In the genomic region with DNA sequence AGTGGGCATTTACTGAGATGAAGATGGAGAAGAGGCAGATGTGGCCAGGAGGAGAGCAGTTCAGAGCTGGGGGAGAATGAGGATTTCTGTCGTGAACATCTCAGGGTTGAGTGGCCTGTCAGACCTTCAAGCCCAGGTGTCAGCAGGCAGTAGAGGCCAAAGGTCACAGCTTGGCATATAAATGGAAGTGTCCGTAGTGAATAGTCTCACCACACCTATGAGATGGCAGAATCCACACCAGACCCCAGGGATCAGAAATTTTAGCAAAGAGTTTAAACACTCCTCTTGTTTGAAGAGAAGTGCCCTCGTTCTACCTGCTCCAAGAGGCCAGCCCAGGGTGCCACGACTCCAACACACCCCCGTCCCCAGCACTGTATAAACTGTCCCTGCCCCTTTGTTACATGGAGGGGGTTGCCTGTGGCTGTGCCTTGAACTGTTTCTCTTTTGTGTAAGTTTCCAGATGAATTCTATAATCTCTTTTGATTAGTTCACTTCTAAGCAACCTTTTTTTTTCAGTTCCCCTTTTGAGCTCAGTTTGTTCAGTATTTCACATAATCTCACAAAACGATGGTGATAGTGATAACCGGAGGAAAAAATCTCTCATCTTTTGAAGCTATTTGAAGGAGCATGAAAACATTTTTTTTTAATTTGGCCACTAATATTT, we compare ENCODE assay signal across 1 cellular context.
TF ChIP-seq lines count a peak whose summit lies in the region.

No MANE protein-coding gene starts in this region.

TF ChIP-seq in GM12878, 131 proteins besides CTCF, POLR2A, EP300 and RAD21 (continued from another document and continues in another):
- TF ChIP-seq SIX5 (IDR thresholded peaks at IDR 0.05; ENCODE audit: low read depth, low read length, severe bottlenecking) (no peak), SIN3A (IDR thresholded peaks at IDR 0.05; ENCODE audit: low read depth, low read length) (no peak), KDM1A (IDR thresholded peaks at IDR 0.05; ENCODE audit: borderline replicate concordance) (no peak), EED (IDR thresholded peaks at IDR 0.05; ENCODE audit: low read depth) (0 out of 2 replicates have a peak, but pooled peaks have one; percentile 34), FOXM1 (IDR thresholded peaks at IDR 0.05; ENCODE audit: low read depth, low read length) (peak; percentile 41; the same call in 1 of the 2 replicates), SMAD5 (IDR thresholded peaks at IDR 0.05; ENCODE audit: low read depth) (no peak), TBL1XR1 (IDR thresholded peaks at IDR 0.05; ENCODE audit: low read depth, low read length) (no peak), IKZF1 (conservative IDR thresholded peaks at IDR 0.05) (peak; percentile 54; the same call in 1 of the 2 replicates), CREB1 (IDR thresholded peaks at IDR 0.05; ENCODE audit: low read depth) (no peak), ESRRA (IDR thresholded peaks at IDR 0.05; ENCODE audit: low read length) (no peak), RB1 (IDR thresholded peaks at IDR 0.05; ENCODE audit: borderline replicate concordance) (no peak)
- TF ChIP-seq, protein P1, sequence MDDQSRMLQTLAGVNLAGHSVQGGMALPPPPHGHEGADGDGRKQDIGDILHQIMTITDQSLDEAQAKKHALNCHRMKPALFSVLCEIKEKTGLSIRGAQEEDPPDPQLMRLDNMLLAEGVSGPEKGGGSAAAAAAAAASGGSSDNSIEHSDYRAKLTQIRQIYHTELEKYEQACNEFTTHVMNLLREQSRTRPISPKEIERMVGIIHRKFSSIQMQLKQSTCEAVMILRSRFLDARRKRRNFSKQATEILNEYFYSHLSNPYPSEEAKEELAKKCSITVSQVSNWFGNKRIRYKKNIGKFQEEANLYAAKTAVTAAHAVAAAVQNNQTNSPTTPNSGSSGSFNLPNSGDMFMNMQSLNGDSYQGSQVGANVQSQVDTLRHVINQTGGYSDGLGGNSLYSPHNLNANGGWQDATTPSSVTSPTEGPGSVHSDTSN (IDR thresholded peaks at IDR 0.05; ENCODE audit: insufficient replicate concordance, low read depth, low read length), result no peak
- TF ChIP-seq, protein P2, sequence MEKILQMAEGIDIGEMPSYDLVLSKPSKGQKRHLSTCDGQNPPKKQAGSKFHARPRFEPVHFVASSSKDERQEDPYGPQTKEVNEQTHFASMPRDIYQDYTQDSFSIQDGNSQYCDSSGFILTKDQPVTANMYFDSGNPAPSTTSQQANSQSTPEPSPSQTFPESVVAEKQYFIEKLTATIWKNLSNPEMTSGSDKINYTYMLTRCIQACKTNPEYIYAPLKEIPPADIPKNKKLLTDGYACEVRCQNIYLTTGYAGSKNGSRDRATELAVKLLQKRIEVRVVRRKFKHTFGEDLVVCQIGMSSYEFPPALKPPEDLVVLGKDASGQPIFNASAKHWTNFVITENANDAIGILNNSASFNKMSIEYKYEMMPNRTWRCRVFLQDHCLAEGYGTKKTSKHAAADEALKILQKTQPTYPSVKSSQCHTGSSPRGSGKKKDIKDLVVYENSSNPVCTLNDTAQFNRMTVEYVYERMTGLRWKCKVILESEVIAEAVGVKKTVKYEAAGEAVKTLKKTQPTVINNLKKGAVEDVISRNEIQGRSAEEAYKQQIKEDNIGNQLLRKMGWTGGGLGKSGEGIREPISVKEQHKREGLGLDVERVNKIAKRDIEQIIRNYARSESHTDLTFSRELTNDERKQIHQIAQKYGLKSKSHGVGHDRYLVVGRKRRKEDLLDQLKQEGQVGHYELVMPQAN (conservative IDR thresholded peaks at IDR 0.05), result no peak
- TF ChIP-seq, protein P3, sequence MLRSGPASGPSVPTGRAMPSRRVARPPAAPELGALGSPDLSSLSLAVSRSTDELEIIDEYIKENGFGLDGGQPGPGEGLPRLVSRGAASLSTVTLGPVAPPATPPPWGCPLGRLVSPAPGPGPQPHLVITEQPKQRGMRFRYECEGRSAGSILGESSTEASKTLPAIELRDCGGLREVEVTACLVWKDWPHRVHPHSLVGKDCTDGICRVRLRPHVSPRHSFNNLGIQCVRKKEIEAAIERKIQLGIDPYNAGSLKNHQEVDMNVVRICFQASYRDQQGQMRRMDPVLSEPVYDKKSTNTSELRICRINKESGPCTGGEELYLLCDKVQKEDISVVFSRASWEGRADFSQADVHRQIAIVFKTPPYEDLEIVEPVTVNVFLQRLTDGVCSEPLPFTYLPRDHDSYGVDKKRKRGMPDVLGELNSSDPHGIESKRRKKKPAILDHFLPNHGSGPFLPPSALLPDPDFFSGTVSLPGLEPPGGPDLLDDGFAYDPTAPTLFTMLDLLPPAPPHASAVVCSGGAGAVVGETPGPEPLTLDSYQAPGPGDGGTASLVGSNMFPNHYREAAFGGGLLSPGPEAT (IDR thresholded peaks at IDR 0.05; ENCODE audit: low read depth), result peak; percentile 69; the same call in 1 of the 2 replicates
- TF ChIP-seq, protein P4, sequence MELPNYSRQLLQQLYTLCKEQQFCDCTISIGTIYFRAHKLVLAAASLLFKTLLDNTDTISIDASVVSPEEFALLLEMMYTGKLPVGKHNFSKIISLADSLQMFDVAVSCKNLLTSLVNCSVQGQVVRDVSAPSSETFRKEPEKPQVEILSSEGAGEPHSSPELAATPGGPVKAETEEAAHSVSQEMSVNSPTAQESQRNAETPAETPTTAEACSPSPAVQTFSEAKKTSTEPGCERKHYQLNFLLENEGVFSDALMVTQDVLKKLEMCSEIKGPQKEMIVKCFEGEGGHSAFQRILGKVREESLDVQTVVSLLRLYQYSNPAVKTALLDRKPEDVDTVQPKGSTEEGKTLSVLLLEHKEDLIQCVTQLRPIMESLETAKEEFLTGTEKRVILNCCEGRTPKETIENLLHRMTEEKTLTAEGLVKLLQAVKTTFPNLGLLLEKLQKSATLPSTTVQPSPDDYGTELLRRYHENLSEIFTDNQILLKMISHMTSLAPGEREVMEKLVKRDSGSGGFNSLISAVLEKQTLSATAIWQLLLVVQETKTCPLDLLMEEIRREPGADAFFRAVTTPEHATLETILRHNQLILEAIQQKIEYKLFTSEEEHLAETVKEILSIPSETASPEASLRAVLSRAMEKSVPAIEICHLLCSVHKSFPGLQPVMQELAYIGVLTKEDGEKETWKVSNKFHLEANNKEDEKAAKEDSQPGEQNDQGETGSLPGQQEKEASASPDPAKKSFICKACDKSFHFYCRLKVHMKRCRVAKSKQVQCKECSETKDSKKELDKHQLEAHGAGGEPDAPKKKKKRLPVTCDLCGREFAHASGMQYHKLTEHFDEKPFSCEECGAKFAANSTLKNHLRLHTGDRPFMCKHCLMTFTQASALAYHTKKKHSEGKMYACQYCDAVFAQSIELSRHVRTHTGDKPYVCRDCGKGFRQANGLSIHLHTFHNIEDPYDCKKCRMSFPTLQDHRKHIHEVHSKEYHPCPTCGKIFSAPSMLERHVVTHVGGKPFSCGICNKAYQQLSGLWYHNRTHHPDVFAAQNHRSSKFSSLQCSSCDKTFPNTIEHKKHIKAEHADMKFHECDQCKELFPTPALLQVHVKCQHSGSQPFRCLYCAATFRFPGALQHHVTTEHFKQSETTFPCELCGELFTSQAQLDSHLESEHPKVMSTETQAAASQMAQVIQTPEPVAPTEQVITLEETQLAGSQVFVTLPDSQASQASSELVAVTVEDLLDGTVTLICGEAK (IDR thresholded peaks at IDR 0.05; ENCODE audit: borderline replicate concordance), result no peak
- TF ChIP-seq, protein P5, sequence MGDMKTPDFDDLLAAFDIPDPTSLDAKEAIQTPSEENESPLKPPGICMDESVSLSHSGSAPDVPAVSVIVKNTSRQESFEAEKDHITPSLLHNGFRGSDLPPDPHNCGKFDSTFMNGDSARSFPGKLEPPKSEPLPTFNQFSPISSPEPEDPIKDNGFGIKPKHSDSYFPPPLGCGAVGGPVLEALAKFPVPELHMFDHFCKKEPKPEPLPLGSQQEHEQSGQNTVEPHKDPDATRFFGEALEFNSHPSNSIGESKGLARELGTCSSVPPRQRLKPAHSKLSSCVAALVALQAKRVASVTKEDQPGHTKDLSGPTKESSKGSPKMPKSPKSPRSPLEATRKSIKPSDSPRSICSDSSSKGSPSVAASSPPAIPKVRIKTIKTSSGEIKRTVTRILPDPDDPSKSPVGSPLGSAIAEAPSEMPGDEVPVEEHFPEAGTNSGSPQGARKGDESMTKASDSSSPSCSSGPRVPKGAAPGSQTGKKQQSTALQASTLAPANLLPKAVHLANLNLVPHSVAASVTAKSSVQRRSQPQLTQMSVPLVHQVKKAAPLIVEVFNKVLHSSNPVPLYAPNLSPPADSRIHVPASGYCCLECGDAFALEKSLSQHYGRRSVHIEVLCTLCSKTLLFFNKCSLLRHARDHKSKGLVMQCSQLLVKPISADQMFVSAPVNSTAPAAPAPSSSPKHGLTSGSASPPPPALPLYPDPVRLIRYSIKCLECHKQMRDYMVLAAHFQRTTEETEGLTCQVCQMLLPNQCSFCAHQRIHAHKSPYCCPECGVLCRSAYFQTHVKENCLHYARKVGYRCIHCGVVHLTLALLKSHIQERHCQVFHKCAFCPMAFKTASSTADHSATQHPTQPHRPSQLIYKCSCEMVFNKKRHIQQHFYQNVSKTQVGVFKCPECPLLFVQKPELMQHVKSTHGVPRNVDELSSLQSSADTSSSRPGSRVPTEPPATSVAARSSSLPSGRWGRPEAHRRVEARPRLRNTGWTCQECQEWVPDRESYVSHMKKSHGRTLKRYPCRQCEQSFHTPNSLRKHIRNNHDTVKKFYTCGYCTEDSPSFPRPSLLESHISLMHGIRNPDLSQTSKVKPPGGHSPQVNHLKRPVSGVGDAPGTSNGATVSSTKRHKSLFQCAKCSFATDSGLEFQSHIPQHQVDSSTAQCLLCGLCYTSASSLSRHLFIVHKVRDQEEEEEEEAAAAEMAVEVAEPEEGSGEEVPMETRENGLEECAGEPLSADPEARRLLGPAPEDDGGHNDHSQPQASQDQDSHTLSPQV (IDR thresholded peaks at IDR 0.05), result no peak
- TF ChIP-seq, protein P6, sequence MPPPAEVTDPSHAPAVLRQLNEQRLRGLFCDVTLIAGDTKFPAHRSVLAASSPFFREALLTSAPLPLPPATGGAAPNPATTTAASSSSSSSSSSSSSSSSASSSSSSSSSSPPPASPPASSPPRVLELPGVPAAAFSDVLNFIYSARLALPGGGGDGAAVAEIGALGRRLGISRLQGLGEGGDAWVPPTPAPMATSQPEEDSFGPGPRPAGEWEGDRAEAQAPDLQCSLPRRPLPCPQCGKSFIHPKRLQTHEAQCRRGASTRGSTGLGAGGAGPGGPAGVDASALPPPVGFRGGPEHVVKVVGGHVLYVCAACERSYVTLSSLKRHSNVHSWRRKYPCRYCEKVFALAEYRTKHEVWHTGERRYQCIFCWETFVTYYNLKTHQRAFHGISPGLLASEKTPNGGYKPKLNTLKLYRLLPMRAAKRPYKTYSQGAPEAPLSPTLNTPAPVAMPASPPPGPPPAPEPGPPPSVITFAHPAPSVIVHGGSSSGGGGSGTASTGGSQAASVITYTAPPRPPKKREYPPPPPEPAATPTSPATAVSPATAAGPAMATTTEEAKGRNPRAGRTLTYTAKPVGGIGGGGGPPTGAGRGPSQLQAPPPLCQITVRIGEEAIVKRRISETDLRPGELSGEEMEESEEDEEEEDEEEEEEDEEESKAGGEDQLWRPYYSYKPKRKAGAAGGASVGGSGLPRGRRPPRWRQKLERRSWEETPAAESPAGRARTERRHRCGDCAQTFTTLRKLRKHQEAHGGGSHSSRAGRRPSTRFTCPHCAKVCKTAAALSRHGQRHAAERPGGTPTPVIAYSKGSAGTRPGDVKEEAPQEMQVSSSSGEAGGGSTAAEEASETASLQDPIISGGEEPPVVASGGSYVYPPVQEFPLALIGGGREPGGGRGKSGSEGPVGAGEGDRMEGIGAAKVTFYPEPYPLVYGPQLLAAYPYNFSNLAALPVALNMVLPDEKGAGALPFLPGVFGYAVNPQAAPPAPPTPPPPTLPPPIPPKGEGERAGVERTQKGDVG (CRISPR knock-in tag; IDR thresholded peaks at IDR 0.05), result no peak
- TF ChIP-seq, protein P7, sequence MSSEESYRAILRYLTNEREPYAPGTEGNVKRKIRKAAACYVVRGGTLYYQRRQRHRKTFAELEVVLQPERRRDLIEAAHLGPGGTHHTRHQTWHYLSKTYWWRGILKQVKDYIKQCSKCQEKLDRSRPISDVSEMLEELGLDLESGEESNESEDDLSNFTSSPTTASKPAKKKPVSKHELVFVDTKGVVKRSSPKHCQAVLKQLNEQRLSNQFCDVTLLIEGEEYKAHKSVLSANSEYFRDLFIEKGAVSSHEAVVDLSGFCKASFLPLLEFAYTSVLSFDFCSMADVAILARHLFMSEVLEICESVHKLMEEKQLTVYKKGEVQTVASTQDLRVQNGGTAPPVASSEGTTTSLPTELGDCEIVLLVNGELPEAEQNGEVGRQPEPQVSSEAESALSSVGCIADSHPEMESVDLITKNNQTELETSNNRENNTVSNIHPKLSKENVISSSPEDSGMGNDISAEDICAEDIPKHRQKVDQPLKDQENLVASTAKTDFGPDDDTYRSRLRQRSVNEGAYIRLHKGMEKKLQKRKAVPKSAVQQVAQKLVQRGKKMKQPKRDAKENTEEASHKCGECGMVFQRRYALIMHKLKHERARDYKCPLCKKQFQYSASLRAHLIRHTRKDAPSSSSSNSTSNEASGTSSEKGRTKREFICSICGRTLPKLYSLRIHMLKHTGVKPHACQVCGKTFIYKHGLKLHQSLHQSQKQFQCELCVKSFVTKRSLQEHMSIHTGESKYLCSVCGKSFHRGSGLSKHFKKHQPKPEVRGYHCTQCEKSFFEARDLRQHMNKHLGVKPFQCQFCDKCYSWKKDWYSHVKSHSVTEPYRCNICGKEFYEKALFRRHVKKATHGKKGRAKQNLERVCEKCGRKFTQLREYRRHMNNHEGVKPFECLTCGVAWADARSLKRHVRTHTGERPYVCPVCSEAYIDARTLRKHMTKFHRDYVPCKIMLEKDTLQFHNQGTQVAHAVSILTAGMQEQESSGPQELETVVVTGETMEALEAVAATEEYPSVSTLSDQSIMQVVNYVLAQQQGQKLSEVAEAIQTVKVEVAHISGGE (CRISPR knock-in tag; IDR thresholded peaks at IDR 0.05), result no peak
- TF ChIP-seq, protein P8, sequence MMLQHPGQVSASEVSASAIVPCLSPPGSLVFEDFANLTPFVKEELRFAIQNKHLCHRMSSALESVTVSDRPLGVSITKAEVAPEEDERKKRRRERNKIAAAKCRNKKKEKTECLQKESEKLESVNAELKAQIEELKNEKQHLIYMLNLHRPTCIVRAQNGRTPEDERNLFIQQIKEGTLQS (IDR thresholded peaks at IDR 0.05; ENCODE audit: borderline replicate concordance, extremely low read depth, low read depth, low read length), result no peak
- TF ChIP-seq, protein P9, sequence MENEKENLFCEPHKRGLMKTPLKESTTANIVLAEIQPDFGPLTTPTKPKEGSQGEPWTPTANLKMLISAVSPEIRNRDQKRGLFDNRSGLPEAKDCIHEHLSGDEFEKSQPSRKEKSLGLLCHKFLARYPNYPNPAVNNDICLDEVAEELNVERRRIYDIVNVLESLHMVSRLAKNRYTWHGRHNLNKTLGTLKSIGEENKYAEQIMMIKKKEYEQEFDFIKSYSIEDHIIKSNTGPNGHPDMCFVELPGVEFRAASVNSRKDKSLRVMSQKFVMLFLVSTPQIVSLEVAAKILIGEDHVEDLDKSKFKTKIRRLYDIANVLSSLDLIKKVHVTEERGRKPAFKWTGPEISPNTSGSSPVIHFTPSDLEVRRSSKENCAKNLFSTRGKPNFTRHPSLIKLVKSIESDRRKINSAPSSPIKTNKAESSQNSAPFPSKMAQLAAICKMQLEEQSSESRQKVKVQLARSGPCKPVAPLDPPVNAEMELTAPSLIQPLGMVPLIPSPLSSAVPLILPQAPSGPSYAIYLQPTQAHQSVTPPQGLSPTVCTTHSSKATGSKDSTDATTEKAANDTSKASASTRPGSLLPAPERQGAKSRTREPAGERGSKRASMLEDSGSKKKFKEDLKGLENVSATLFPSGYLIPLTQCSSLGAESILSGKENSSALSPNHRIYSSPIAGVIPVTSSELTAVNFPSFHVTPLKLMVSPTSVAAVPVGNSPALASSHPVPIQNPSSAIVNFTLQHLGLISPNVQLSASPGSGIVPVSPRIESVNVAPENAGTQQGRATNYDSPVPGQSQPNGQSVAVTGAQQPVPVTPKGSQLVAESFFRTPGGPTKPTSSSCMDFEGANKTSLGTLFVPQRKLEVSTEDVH (IDR thresholded peaks at IDR 0.05; ENCODE audit: low read depth, partially characterized antibody), result no peak
